In genomic region chr18:62460851-62461300, GRCh38 we compare ENCODE assay signal across 1 cellular context.
TF ChIP-seq lines count a peak whose summit lies in the region.

No MANE protein-coding gene starts in this region.

TF ChIP-seq in HepG2, 621 proteins besides CTCF, POLR2A, EP300 and RAD21 (continued from another document and continues in another):
- TF ChIP-seq ZNF746 (CRISPR knock-in tag; IDR thresholded peaks at IDR 0.05), result no peak
- TF ChIP-seq ZNF333 (CRISPR knock-in tag; IDR thresholded peaks at IDR 0.05; ENCODE audit: borderline replicate concordance), result no peak
- TF ChIP-seq MBNL3 (CRISPR knock-in tag; conservative IDR thresholded peaks at IDR 0.05), result no peak
- no peak for TF ChIP-seq ATF5 (CRISPR knock-in tag; IDR thresholded peaks at IDR 0.05; ENCODE audit: low read depth)
- TF ChIP-seq DRAP1 (CRISPR knock-in tag; IDR thresholded peaks at IDR 0.05), result peak; percentile 71
- TF ChIP-seq PPARG (CRISPR knock-in tag; conservative IDR thresholded peaks at IDR 0.05), result peak; percentile 81
- TF ChIP-seq KLF13 (CRISPR knock-in tag; IDR thresholded peaks at IDR 0.05), result no peak
- TF ChIP-seq SUZ12 (IDR thresholded peaks at IDR 0.05; ENCODE audit: low read depth, low read length), result no peak
- no peak for TF ChIP-seq CAMTA2 (CRISPR knock-in tag; IDR thresholded peaks at IDR 0.05; ENCODE audit: borderline replicate concordance)
- TF ChIP-seq ZBTB42 (CRISPR knock-in tag; IDR thresholded peaks at IDR 0.05), result no peak
- 0 out of 2 replicates have a peak, but pooled peaks have one; percentile 53 for TF ChIP-seq JUND (CRISPR knock-in tag; IDR thresholded peaks at IDR 0.05)
- no peak for TF ChIP-seq ZNF18 (CRISPR knock-in tag; IDR thresholded peaks at IDR 0.05; ENCODE audit: insufficient replicate concordance)
- peak; percentile 98 for TF ChIP-seq SALL1 (CRISPR knock-in tag; IDR thresholded peaks at IDR 0.05)
- no peak for TF ChIP-seq RFX5 (IDR thresholded peaks at IDR 0.05; ENCODE audit: low read depth, low read length)
- no peak for TF ChIP-seq TRAFD1 (CRISPR knock-in tag; IDR thresholded peaks at IDR 0.05; ENCODE audit: borderline replicate concordance)
- no peak for TF ChIP-seq ATM (IDR thresholded peaks at IDR 0.05; ENCODE audit: borderline replicate concordance)
- no peak for TF ChIP-seq MTF1 (CRISPR knock-in tag; IDR thresholded peaks at IDR 0.05)
- peak; percentile 34; the same call in 1 of the 2 replicates for TF ChIP-seq SSRP1 (CRISPR knock-in tag; IDR thresholded peaks at IDR 0.05)
- peak; percentile 90 for TF ChIP-seq HDAC2 (CRISPR knock-in tag; IDR thresholded peaks at IDR 0.05)
- no peak for TF ChIP-seq AHR (CRISPR knock-in tag; IDR thresholded peaks at IDR 0.05)
- no peak for TF ChIP-seq ZNF737 (CRISPR knock-in tag; IDR thresholded peaks at IDR 0.05; ENCODE audit: borderline replicate concordance)
- TF ChIP-seq TERF1 (CRISPR knock-in tag; IDR thresholded peaks at IDR 0.05), result no peak
- TF ChIP-seq ELF4 (CRISPR knock-in tag; IDR thresholded peaks at IDR 0.05; ENCODE audit: borderline replicate concordance), result no peak
- TF ChIP-seq KDM1A (CRISPR knock-in tag; IDR thresholded peaks at IDR 0.05), result no peak
- TF ChIP-seq PRDM15 (CRISPR knock-in tag; IDR thresholded peaks at IDR 0.05), result no peak
- TF ChIP-seq HOXA5 (CRISPR knock-in tag; IDR thresholded peaks at IDR 0.05), result peak; percentile 91; the same call in 1 of the 2 replicates
- peak; percentile 91 for TF ChIP-seq ZSCAN9 (CRISPR knock-in tag; IDR thresholded peaks at IDR 0.05; ENCODE audit: borderline replicate concordance)
- TF ChIP-seq THRA (CRISPR knock-in tag; IDR thresholded peaks at IDR 0.05; ENCODE audit: borderline replicate concordance), result peak; percentile 94
- TF ChIP-seq MED1 (CRISPR knock-in tag; IDR thresholded peaks at IDR 0.05), result peak; percentile 95
- TF ChIP-seq ATF6 (CRISPR knock-in tag; conservative IDR thresholded peaks at IDR 0.05), result no peak
- TF ChIP-seq SPEN (CRISPR knock-in tag; IDR thresholded peaks at IDR 0.05; ENCODE audit: low read depth), result no peak
- peak; percentile 38; the same call in 1 of the 2 replicates for TF ChIP-seq CBFB (CRISPR knock-in tag; IDR thresholded peaks at IDR 0.05)
- TF ChIP-seq NR2F1 (CRISPR knock-in tag; IDR thresholded peaks at IDR 0.05), result peak; percentile 73 to 83
- TF ChIP-seq SOX13 (IDR thresholded peaks at IDR 0.05), result peak; percentile 93
- peak in 1 of 2 experiments; percentile 97; a peak in 2 of 4 replicates for TF ChIP-seq SOX13 (CRISPR knock-in tag; conservative IDR thresholded peaks at IDR 0.05 in 1 of 2, IDR thresholded peaks at IDR 0.05 in 1 of 2)
- no peak for TF ChIP-seq IRF9 (CRISPR knock-in tag; IDR thresholded peaks at IDR 0.05; ENCODE audit: borderline replicate concordance)
- TF ChIP-seq ZFP1 (CRISPR knock-in tag; IDR thresholded peaks at IDR 0.05), result peak; percentile 20; the same call in 1 of the 2 replicates
- TF ChIP-seq ZNF317 (CRISPR knock-in tag; IDR thresholded peaks at IDR 0.05), result peak; percentile 40; the same call in 1 of the 2 replicates
- TF ChIP-seq HNF1B (CRISPR knock-in tag; IDR thresholded peaks at IDR 0.05), result no peak
- TF ChIP-seq FIP1L1 (IDR thresholded peaks at IDR 0.05; ENCODE audit: borderline replicate concordance, insufficient read depth, low read depth, low read length), result no peak
- no peak for TF ChIP-seq NONO (IDR thresholded peaks at IDR 0.05)
- TF ChIP-seq NONO (CRISPR knock-in tag; conservative IDR thresholded peaks at IDR 0.05), result 0 out of 2 replicates have a peak, but pooled peaks have one; percentile 49
- TF ChIP-seq ATRX (CRISPR knock-in tag; IDR thresholded peaks at IDR 0.05; ENCODE audit: borderline replicate concordance), result no peak
- no peak for TF ChIP-seq SNAPC5 (CRISPR knock-in tag; IDR thresholded peaks at IDR 0.05; ENCODE audit: borderline replicate concordance)
- peak; percentile 76 for TF ChIP-seq ATF2 (CRISPR knock-in tag; IDR thresholded peaks at IDR 0.05)
